Comparison of ENCODE assay signal across 1 cellular context in genomic region chr3:129605593-129606521, GRCh38.
TF ChIP-seq lines count a peak whose summit lies in the region.

No MANE protein-coding gene starts in this region.

TF ChIP-seq in HepG2, 621 proteins besides CTCF, POLR2A, EP300 and RAD21 (continued from another document and continues in another):
- TF ChIP-seq, protein P1, sequence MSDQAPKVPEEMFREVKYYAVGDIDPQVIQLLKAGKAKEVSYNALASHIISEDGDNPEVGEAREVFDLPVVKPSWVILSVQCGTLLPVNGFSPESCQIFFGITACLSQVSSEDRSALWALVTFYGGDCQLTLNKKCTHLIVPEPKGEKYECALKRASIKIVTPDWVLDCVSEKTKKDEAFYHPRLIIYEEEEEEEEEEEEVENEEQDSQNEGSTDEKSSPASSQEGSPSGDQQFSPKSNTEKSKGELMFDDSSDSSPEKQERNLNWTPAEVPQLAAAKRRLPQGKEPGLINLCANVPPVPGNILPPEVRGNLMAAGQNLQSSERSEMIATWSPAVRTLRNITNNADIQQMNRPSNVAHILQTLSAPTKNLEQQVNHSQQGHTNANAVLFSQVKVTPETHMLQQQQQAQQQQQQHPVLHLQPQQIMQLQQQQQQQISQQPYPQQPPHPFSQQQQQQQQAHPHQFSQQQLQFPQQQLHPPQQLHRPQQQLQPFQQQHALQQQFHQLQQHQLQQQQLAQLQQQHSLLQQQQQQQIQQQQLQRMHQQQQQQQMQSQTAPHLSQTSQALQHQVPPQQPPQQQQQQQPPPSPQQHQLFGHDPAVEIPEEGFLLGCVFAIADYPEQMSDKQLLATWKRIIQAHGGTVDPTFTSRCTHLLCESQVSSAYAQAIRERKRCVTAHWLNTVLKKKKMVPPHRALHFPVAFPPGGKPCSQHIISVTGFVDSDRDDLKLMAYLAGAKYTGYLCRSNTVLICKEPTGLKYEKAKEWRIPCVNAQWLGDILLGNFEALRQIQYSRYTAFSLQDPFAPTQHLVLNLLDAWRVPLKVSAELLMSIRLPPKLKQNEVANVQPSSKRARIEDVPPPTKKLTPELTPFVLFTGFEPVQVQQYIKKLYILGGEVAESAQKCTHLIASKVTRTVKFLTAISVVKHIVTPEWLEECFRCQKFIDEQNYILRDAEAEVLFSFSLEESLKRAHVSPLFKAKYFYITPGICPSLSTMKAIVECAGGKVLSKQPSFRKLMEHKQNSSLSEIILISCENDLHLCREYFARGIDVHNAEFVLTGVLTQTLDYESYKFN (CRISPR knock-in tag; conservative IDR thresholded peaks at IDR 0.05), result no peak
- TF ChIP-seq ZNF563 (CRISPR knock-in tag; IDR thresholded peaks at IDR 0.05) (peak; percentile 18), ZNF180 (CRISPR knock-in tag; IDR thresholded peaks at IDR 0.05; ENCODE audit: borderline replicate concordance, low read depth) (no peak), NCOR1 (IDR thresholded peaks at IDR 0.05; ENCODE audit: borderline replicate concordance, low read length) (no peak), RNF2 (conservative IDR thresholded peaks at IDR 0.05; ENCODE audit: low read depth) (peak; percentile 32; the same call in 1 of the 2 replicates), SETDB1 (CRISPR knock-in tag; IDR thresholded peaks at IDR 0.05; ENCODE audit: borderline replicate concordance) (no peak), ZSCAN30 (CRISPR knock-in tag; IDR thresholded peaks at IDR 0.05) (no peak), EED (CRISPR knock-in tag; IDR thresholded peaks at IDR 0.05) (peak; percentile 91), ZNF121 (CRISPR knock-in tag; IDR thresholded peaks at IDR 0.05) (peak; percentile 22; the same call in 1 of the 2 replicates), ASH2L (IDR thresholded peaks at IDR 0.05; ENCODE audit: insufficient read length, low read depth, low read length) (peak; percentile 42), GLI4 (CRISPR knock-in tag; IDR thresholded peaks at IDR 0.05; ENCODE audit: borderline replicate concordance) (no peak; the same call in 1 of the 2 replicates), ZNF772 (CRISPR knock-in tag; IDR thresholded peaks at IDR 0.05) (peak; percentile 74; the same call in 1 of the 2 replicates), ZNF343 (CRISPR knock-in tag; IDR thresholded peaks at IDR 0.05) (peak; percentile 82; the same call in 1 of the 2 replicates), ZNF230 (CRISPR knock-in tag; IDR thresholded peaks at IDR 0.05) (0 out of 2 replicates have a peak, but pooled peaks have one; percentile 44), MIXL1 (CRISPR knock-in tag; IDR thresholded peaks at IDR 0.05) (no peak), ZNF776 (CRISPR knock-in tag; IDR thresholded peaks at IDR 0.05) (no peak; the same call in none of the 2 replicates), ZNF557 (CRISPR knock-in tag; IDR thresholded peaks at IDR 0.05) (0 out of 2 replicates have a peak, but pooled peaks have one; percentile 27), MTERF4 (CRISPR knock-in tag; IDR thresholded peaks at IDR 0.05) (peak; percentile 55), KDM5B (CRISPR knock-in tag; IDR thresholded peaks at IDR 0.05; ENCODE audit: borderline replicate concordance) (peak; percentile 94), ZMYM2 (CRISPR knock-in tag; IDR thresholded peaks at IDR 0.05) (0 out of 2 replicates have a peak, but pooled peaks have one; percentile 37), ZBTB42 (CRISPR knock-in tag; IDR thresholded peaks at IDR 0.05) (peak; percentile 75; the same call in 1 of the 2 replicates), RELA (CRISPR knock-in tag; IDR thresholded peaks at IDR 0.05) (no peak), TBX2 (CRISPR knock-in tag; IDR thresholded peaks at IDR 0.05; ENCODE audit: borderline replicate concordance) (peak; percentile 63), ZNF256 (CRISPR knock-in tag; conservative IDR thresholded peaks at IDR 0.05) (no peak), ISL2 (CRISPR knock-in tag; IDR thresholded peaks at IDR 0.05) (peak; percentile 52; the same call in 1 of the 2 replicates), TEAD2 (CRISPR knock-in tag; IDR thresholded peaks at IDR 0.05) (no peak), CERS6 (CRISPR knock-in tag; IDR thresholded peaks at IDR 0.05) (0 out of 2 replicates have a peak, but pooled peaks have one; percentile 9), REXO4 (CRISPR knock-in tag; IDR thresholded peaks at IDR 0.05; ENCODE audit: borderline replicate concordance) (no peak), ZNF530 (CRISPR knock-in tag; IDR thresholded peaks at IDR 0.05; ENCODE audit: low read depth) (peak; percentile 36; the same call in 1 of the 2 replicates), ZNF205 (CRISPR knock-in tag; IDR thresholded peaks at IDR 0.05) (0 out of 2 replicates have a peak, but pooled peaks have one; percentile 5), CENPX (CRISPR knock-in tag; IDR thresholded peaks at IDR 0.05) (no peak), NFYC (CRISPR knock-in tag; IDR thresholded peaks at IDR 0.05) (no peak), HMG20B (CRISPR knock-in tag; conservative IDR thresholded peaks at IDR 0.05) (no peak), DPF2 (CRISPR knock-in tag; IDR thresholded peaks at IDR 0.05; ENCODE audit: borderline replicate concordance, low read depth) (no peak), ARNT2 (CRISPR knock-in tag; IDR thresholded peaks at IDR 0.05; ENCODE audit: low read depth) (peak; percentile 23; the same call in 1 of the 2 replicates), PCBP2 (optimal IDR thresholded peaks at IDR 0.05; ENCODE audit: low read depth, low read length, poor library complexity, severe bottlenecking) (no peak), DMAP1 (CRISPR knock-in tag; IDR thresholded peaks at IDR 0.05) (no peak), ZNF737 (CRISPR knock-in tag; IDR thresholded peaks at IDR 0.05; ENCODE audit: borderline replicate concordance) (no peak; the same call in 1 of the 2 replicates), SPEN (CRISPR knock-in tag; IDR thresholded peaks at IDR 0.05; ENCODE audit: low read depth) (peak; percentile 30)
- TF ChIP-seq, protein P2, sequence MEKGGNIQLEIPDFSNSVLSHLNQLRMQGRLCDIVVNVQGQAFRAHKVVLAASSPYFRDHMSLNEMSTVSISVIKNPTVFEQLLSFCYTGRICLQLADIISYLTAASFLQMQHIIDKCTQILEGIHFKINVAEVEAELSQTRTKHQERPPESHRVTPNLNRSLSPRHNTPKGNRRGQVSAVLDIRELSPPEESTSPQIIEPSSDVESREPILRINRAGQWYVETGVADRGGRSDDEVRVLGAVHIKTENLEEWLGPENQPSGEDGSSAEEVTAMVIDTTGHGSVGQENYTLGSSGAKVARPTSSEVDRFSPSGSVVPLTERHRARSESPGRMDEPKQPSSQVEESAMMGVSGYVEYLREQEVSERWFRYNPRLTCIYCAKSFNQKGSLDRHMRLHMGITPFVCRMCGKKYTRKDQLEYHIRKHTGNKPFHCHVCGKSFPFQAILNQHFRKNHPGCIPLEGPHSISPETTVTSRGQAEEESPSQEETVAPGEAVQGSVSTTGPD (CRISPR knock-in tag; IDR thresholded peaks at IDR 0.05), result no peak
- TF ChIP-seq, protein P3, sequence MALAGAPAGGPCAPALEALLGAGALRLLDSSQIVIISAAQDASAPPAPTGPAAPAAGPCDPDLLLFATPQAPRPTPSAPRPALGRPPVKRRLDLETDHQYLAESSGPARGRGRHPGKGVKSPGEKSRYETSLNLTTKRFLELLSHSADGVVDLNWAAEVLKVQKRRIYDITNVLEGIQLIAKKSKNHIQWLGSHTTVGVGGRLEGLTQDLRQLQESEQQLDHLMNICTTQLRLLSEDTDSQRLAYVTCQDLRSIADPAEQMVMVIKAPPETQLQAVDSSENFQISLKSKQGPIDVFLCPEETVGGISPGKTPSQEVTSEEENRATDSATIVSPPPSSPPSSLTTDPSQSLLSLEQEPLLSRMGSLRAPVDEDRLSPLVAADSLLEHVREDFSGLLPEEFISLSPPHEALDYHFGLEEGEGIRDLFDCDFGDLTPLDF (CRISPR knock-in tag; IDR thresholded peaks at IDR 0.05), result 0 out of 2 replicates have a peak, but pooled peaks have one; percentile 30
- TF ChIP-seq, protein P4, sequence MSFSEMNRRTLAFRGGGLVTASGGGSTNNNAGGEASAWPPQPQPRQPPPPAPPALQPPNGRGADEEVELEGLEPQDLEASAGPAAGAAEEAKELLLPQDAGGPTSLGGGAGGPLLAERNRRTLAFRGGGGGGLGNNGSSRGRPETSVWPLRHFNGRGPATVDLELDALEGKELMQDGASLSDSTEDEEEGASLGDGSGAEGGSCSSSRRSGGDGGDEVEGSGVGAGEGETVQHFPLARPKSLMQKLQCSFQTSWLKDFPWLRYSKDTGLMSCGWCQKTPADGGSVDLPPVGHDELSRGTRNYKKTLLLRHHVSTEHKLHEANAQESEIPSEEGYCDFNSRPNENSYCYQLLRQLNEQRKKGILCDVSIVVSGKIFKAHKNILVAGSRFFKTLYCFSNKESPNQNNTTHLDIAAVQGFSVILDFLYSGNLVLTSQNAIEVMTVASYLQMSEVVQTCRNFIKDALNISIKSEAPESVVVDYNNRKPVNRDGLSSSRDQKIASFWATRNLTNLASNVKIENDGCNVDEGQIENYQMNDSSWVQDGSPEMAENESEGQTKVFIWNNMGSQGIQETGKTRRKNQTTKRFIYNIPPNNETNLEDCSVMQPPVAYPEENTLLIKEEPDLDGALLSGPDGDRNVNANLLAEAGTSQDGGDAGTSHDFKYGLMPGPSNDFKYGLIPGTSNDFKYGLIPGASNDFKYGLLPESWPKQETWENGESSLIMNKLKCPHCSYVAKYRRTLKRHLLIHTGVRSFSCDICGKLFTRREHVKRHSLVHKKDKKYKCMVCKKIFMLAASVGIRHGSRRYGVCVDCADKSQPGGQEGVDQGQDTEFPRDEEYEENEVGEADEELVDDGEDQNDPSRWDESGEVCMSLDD (CRISPR knock-in tag; IDR thresholded peaks at IDR 0.05; ENCODE audit: borderline replicate concordance), result peak; percentile 38; the same call in 1 of the 2 replicates
- TF ChIP-seq, protein P5, sequence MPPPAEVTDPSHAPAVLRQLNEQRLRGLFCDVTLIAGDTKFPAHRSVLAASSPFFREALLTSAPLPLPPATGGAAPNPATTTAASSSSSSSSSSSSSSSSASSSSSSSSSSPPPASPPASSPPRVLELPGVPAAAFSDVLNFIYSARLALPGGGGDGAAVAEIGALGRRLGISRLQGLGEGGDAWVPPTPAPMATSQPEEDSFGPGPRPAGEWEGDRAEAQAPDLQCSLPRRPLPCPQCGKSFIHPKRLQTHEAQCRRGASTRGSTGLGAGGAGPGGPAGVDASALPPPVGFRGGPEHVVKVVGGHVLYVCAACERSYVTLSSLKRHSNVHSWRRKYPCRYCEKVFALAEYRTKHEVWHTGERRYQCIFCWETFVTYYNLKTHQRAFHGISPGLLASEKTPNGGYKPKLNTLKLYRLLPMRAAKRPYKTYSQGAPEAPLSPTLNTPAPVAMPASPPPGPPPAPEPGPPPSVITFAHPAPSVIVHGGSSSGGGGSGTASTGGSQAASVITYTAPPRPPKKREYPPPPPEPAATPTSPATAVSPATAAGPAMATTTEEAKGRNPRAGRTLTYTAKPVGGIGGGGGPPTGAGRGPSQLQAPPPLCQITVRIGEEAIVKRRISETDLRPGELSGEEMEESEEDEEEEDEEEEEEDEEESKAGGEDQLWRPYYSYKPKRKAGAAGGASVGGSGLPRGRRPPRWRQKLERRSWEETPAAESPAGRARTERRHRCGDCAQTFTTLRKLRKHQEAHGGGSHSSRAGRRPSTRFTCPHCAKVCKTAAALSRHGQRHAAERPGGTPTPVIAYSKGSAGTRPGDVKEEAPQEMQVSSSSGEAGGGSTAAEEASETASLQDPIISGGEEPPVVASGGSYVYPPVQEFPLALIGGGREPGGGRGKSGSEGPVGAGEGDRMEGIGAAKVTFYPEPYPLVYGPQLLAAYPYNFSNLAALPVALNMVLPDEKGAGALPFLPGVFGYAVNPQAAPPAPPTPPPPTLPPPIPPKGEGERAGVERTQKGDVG (CRISPR knock-in tag; IDR thresholded peaks at IDR 0.05; ENCODE audit: borderline replicate concordance), result no peak
- TF ChIP-seq, protein P6, sequence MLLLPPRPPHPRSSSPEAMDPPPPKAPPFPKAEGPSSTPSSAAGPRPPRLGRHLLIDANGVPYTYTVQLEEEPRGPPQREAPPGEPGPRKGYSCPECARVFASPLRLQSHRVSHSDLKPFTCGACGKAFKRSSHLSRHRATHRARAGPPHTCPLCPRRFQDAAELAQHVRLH (CRISPR knock-in tag; IDR thresholded peaks at IDR 0.05; ENCODE audit: borderline replicate concordance, low read depth), result 0 out of 2 replicates have a peak, but pooled peaks have one; percentile 54
